Comparison of ENCODE assay signal across 8 cellular contexts in the genomic region with DNA sequence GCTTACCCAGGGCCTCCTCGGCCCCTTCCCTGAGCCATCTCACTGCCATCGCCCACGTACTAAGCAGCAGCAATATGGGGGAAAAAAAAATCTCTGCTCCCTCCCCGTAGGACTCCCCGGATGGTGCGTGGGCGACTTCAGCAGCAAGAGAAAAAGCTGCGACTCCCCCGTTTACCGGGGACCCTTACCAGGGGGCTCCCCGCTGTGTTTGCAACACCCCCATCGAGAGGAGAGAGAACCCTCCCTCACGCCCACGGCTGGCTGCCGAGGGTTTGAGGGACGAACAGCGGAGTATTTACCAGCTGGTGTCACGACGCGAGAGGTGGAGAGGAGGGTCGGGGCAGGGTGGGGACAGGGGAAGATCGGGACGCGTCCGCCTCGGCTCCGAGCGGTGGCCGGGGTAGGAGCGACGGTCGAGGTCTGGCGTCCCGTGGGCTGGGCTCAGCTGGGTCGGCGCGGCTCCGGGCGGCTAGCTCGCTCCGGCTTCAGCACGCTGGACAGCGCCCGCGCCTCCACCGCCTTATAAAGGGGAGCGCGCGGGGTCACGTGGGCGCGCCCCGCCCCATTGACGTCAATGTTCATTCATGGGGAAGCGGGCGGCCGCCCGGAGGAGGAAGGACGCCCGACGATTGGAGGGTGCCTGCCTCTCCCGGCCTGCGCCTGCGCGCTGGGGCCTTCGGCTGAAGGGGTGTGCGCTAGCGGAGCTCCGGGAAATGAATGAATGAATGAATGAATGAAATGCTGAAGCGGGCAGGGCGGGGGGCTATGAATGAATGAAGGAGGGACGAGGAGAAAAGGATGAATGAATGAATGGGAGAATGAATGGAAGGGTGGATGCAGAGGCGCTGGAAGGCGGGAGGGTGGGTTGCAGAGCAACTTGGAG. TPM values are rescaled to one million over a fixed set of nuclear protein-coding genes. Genes with fewer than 3 reads are reported as not detected.
DNase-seq lines count a peak whose midpoint lies in the region; ATAC-seq and TF ChIP-seq lines count a peak whose summit lies in the region.

A gene (minus strand): TSS at position 495 of the 883 bp plus-strand sequence. CDS start 726 bp downstream, outside the sequence.

- H3K9me3 Mint-ChIP-seq in naive B cell: peaks cover 0 to 10% (median 2%) of the 10 kb centered on the region in 7 donors

- H3K4me3 Mint-ChIP-seq in naive B cell: peak within 1 kb of the TSS; percentile 79 to 90 (median 87)

- peak within 1 kb of the TSS in 5 of 6 donors; percentile 90 to 100 (median 95) for H3K27ac Mint-ChIP-seq in naive B cell

- peaks cover 0 to 26% of the 10 kb centered on the region in 2 donors for H3K36me3 Mint-ChIP-seq in naive B cell

- TF ChIP-seq POLR2A in erythroblast (IDR thresholded peaks at IDR 0.05; ENCODE audit: low read length): no peak

- DNase-seq in COLO668 (lab: John Stamatoyannopoulos, UW; ENCODE audit: unreplicated experiment) (peak; percentile 98), KG1 (lab: John Stamatoyannopoulos, UW) (peak; percentile 13), activated T-cell treated with anti-CD3 and anti-CD28 coated beads for 48 hours (ENCODE audit: low read depth) (peak; percentile 93), erythroblast (lab: John Stamatoyannopoulos, UW) (peak; percentile 92 to 95), naive B cell (peak; percentile 89)
- DNase-seq in stimulated activated CD8-positive, alpha-beta memory T cell treated with anti-CD3 and anti-CD28 coated beads, Interleukin-7, amount 100 ng/mL, for 4 hours (ENCODE audit: low read depth in 2 of 2): peak; percentile 77 to 85

- peaks cover 38 to 56% (median 49%) of the 10 kb centered on the region in 3 donors for H3K4me1 Mint-ChIP-seq in naive B cell

- peak; percentile 71 for ATAC-seq in GM21576 (IDR thresholded peaks at IDR 0.05; ENCODE audit: unreplicated experiment)
- ATAC-seq in naive B cell (ENCODE audit: low read depth in 2 of 2): peak; percentile 86 to 88

- peaks cover 44 to 62% (median 53%) of the 10 kb centered on the region in 3 donors for H3K27me3 Mint-ChIP-seq in naive B cell

TF ChIP-seq in PFSK-1, 5 proteins besides CTCF, POLR2A, EP300 and RAD21:
- no peak for TF ChIP-seq FOXP2 (optimal IDR thresholded peaks at IDR 0.05; ENCODE audit: borderline replicate concordance, extremely low read depth, extremely low read length, insufficient read depth)
- peak; percentile 89 for TF ChIP-seq TAF1 (IDR thresholded peaks at IDR 0.05; ENCODE audit: borderline replicate concordance, insufficient read depth, low read length)
- peak; percentile 86 for TF ChIP-seq POLR2AphosphoS5 (IDR thresholded peaks at IDR 0.05; ENCODE audit: low read depth, low read length)
- peak; percentile 95; the same call in 1 of the 2 replicates for TF ChIP-seq SIN3A (IDR thresholded peaks at IDR 0.05; ENCODE audit: borderline replicate concordance, insufficient read depth, low read length)
- TF ChIP-seq, protein P1, sequence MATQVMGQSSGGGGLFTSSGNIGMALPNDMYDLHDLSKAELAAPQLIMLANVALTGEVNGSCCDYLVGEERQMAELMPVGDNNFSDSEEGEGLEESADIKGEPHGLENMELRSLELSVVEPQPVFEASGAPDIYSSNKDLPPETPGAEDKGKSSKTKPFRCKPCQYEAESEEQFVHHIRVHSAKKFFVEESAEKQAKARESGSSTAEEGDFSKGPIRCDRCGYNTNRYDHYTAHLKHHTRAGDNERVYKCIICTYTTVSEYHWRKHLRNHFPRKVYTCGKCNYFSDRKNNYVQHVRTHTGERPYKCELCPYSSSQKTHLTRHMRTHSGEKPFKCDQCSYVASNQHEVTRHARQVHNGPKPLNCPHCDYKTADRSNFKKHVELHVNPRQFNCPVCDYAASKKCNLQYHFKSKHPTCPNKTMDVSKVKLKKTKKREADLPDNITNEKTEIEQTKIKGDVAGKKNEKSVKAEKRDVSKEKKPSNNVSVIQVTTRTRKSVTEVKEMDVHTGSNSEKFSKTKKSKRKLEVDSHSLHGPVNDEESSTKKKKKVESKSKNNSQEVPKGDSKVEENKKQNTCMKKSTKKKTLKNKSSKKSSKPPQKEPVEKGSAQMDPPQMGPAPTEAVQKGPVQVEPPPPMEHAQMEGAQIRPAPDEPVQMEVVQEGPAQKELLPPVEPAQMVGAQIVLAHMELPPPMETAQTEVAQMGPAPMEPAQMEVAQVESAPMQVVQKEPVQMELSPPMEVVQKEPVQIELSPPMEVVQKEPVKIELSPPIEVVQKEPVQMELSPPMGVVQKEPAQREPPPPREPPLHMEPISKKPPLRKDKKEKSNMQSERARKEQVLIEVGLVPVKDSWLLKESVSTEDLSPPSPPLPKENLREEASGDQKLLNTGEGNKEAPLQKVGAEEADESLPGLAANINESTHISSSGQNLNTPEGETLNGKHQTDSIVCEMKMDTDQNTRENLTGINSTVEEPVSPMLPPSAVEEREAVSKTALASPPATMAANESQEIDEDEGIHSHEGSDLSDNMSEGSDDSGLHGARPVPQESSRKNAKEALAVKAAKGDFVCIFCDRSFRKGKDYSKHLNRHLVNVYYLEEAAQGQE (IDR thresholded peaks at IDR 0.05; ENCODE audit: insufficient read depth in 1 of 2, low read depth in 2 of 2, low read length in 2 of 2): peak in 1 of 2 experiments; percentile 99; a peak in 2 of 4 replicates

RNA-seq across cellular contexts. Expression of the gene that starts here (rescaled TPM):
- 14,821 TPM for polyA plus RNA-seq in PFSK-1 (2012; ENCODE audit: insufficient read length, low read depth)
- polyA plus RNA-seq in naive B cell (ENCODE audit: low read depth in 6 of 6): not detected

Comparison
In these comparisons a context has a peak if more than half of its experiments do, and no peak if none do; other contexts are left out.
1. Peak in every context shown above with its lines: DNase-seq and ATAC-seq.
2. Peak in DNase-seq and ATAC-seq in naive B cell; RNA of the gene not detected or under 1 TPM.
3. DNase-seq: peak in every context shown above with its lines; median percentile 98 in COLO668; 94 in erythroblast; 93 in activated T-cell treated with anti-CD3 and anti-CD28 coated beads for 48 hours; 89 in naive B cell; 81 in stimulated activated CD8-positive, alpha-beta memory T cell treated with anti-CD3 and anti-CD28 coated beads, Interleukin-7, amount 100 ng/mL, for 4 hours; 13 in KG1.